8 cellular contexts compared by ENCODE assay signal in the genomic region with DNA sequence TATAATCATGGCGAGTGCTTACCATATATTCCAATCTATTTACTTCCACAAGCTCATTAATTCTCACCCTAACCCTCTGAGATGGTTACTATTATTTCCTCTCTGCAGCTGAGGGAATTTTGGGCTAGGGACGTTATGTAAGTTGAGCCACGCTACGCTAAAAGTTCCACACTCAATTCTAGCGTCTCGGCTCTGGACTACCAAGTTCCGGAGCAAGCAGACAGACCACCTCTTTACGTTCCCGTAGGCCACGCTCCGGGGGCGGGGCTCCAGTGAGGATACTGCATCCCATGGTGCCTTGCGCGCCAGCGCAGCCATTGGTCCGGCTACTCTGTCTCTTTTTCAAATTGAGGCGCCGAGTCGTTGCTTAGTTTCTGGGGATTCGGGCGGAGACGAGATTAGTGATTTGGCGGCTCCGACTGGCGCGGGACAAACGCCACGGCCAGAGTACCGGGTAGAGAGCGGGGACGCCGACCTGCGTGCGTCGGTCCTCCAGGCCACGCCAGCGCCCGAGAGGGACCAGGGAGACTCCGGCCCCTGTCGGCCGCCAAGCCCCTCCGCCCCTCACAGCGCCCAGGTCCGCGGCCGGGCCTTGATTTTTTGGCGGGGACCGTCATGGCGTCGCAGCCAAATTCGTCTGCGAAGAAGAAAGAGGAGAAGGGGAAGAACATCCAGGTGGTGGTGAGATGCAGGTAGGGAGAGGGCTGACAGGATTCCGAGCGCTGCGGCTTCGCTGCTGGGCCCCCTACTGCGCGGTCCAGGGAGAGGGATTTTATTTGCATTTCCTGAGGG. TPM values are rescaled to one million over a fixed set of nuclear protein-coding genes. Genes with fewer than 3 reads are reported as not detected.
DNase-seq lines count a peak whose midpoint lies in the region; TF ChIP-seq lines count a peak whose summit lies in the region.

A gene (plus strand): TSS at position 370 of the 792 bp plus-strand sequence. CDS start 246 bp downstream, at position 616.

- no peaks in the 10 kb centered on the region for H3K27me3 ChIP-seq in suprapubic skin

- H3K27ac Mint-ChIP-seq in activated naive CD4-positive, alpha-beta T cell treated with anti-CD3 and anti-CD28 coated beads, Interleukin-2, amount 10 ng/mL, durations not matched to agents 7 days and 5 days, result peak within 1 kb of the TSS; percentile 100

- peak within 1 kb of the TSS; percentile 92 for H3K9ac ChIP-seq in SK-N-MC (ENCODE audit: insufficient read length)

- H3K4me1 Mint-ChIP-seq in activated naive CD4-positive, alpha-beta T cell treated with anti-CD3 and anti-CD28 coated beads, Interleukin-2, amount 10 ng/mL, durations not matched to agents 7 days and 5 days, result peaks cover 59% of the 10 kb centered on the region

- H3K4me3 ChIP-seq in HFF-Myc (replicated peaks; ENCODE audit: low read depth, low read length), result peak within 1 kb of the TSS; percentile 92
- H3K4me3 ChIP-seq in NB4 (ENCODE audit: low read depth, low read length), result peak within 1 kb of the TSS; percentile 97
- H3K4me3 ChIP-seq in SK-N-MC, result peak within 1 kb of the TSS; percentile 87
- H3K4me3 ChIP-seq in suprapubic skin, result peak within 1 kb of the TSS; percentile 83

- no peaks in the 10 kb centered on the region for H3K9me3 Mint-ChIP-seq in activated naive CD4-positive, alpha-beta T cell treated with anti-CD3 and anti-CD28 coated beads, Interleukin-2, amount 10 ng/mL, durations not matched to agents 7 days and 5 days

- H3K4me3 Mint-ChIP-seq in activated naive CD4-positive, alpha-beta T cell treated with anti-CD3 and anti-CD28 coated beads, Interleukin-2, amount 10 ng/mL, durations not matched to agents 7 days and 5 days, result peak within 1 kb of the TSS; percentile 96

- TF ChIP-seq POLR2A in NB4 (IDR thresholded peaks at IDR 0.05; ENCODE audit: extremely low read depth, insufficient read length) (peak; percentile 98), suprapubic skin (IDR thresholded peaks at IDR 0.05) (peak; percentile 81 to 87)

- no peak for TF ChIP-seq EP300 in suprapubic skin (IDR thresholded peaks at IDR 0.05)

- WGBS in suprapubic skin, result 0% methylated on average over 44 of the region's 58 CpGs

- TF ChIP-seq CTCF in HFF-Myc (IDR thresholded peaks at IDR 0.05; ENCODE audit: low read depth, low read length, missing control alignments) (no peak), NB4 (IDR thresholded peaks at IDR 0.05; ENCODE audit: low read depth, low read length) (no peak), suprapubic skin (IDR thresholded peaks at IDR 0.05) (no peak)

- peak; percentile 97 for DNase-seq in GM03348 (ENCODE audit: low spot score)
- DNase-seq in HFF-Myc (ENCODE audit: extremely low read depth, low read depth), result peak; percentile 93
- peak; percentile 99 for DNase-seq in NB4 (ENCODE audit: low read depth)
- DNase-seq in SK-N-MC (ENCODE audit: low read depth, low spot score), result peak; percentile 70
- peak; percentile 99 for DNase-seq in activated naive CD4-positive, alpha-beta T cell treated with anti-CD3 and anti-CD28 coated beads, Interleukin-2, amount 10 ng/mL, durations not matched to agents 7 days and 5 days
- peak; percentile 91 for DNase-seq in germinal center (ENCODE audit: low spot score)
- DNase-seq in non-pigmented ciliary epithelial cell (ENCODE audit: low read depth), result peak; percentile 87
- DNase-seq in suprapubic skin (ENCODE audit: low spot score in 2 of 2), result peak; percentile 98

- H3K27ac ChIP-seq in SK-N-MC (peak within 1 kb of the TSS; percentile 89), suprapubic skin (peak within 1 kb of the TSS; percentile 94)

- H3K27me3 Mint-ChIP-seq in activated naive CD4-positive, alpha-beta T cell treated with anti-CD3 and anti-CD28 coated beads, Interleukin-2, amount 10 ng/mL, durations not matched to agents 7 days and 5 days, result no peaks in the 10 kb centered on the region

- H3K9me3 ChIP-seq in SK-N-MC (ENCODE audit: low read depth, low read length) (no peaks in the 10 kb centered on the region), suprapubic skin (no peaks in the 10 kb centered on the region)

- H3K4me1 ChIP-seq in suprapubic skin, result peaks cover 26% of the 10 kb centered on the region

- peaks cover 21% of the 10 kb centered on the region for H3K36me3 Mint-ChIP-seq in activated naive CD4-positive, alpha-beta T cell treated with anti-CD3 and anti-CD28 coated beads, Interleukin-2, amount 10 ng/mL, durations not matched to agents 7 days and 5 days

- CTCF ChIA-PET in activated naive CD4-positive, alpha-beta T cell treated with anti-CD3 and anti-CD28 coated beads, Interleukin-2, amount 10 ng/mL, durations not matched to agents 7 days and 5 days (lab: Charles Lee), result interaction anchor here (3.5 kb wide), 1 partner anchor 19 kb away, joined by 20 read pairs; a partner anchor contains a TSS

- H3K36me3 ChIP-seq in SK-N-MC (ENCODE audit: insufficient read depth, low read length) (peaks cover 4% of the 10 kb centered on the region; the same call in 1 of the 2 replicates), suprapubic skin (no peaks in the 10 kb centered on the region)

RNA-seq across cellular contexts. Expression of the gene that starts here (rescaled TPM):
- total RNA-seq in suprapubic skin, result 1 to 10 TPM; 3.1 to 5.4 (median 4.1) TPM

Comparison
In these comparisons a context has a peak if more than half of its experiments do, and no peak if none do; other contexts are left out.
1. Peak in every context shown above with its lines: DNase-seq, H3K4me3 ChIP-seq and H3K27ac ChIP-seq.